ENCODE assay signal across 25 cellular contexts in genomic region chr1:169867012-169867679, GRCh38.
"Had no signal": no experiment of that assay in that cellular context is flagged by ENCODE, and none has a peak within 500 bp of the region (broad histone marks: within the 10 kb centered on the region; RNA-seq: fewer than 3 reads in every experiment).

No MANE protein-coding gene starts in this region.

- H3K9me3 ChIP-seq: adrenal gland, ascending aorta, esophagus squamous epithelium, gastrocnemius medialis, neutrophil, pancreas, psoas muscle, right atrium auricular region, thyroid gland, upper lobe of right lung had no signal

- H3K4me3 Mint-ChIP-seq: nephron; stimulated activated naive CD8-positive, alpha-beta T cell treated with anti-CD3 and anti-CD28 coated beads, Interleukin-15, Interleukin-2, amounts not matched to agents 100 ng/mL and 50 ng/mL, for 24 hours; WTC11 had no signal

- H3K4me1 Mint-ChIP-seq: nephron, WTC11 had no signal

- DNase-seq: activated CD8-positive, alpha-beta memory T cell treated with anti-CD3 and anti-CD28 coated beads for 24 hours; activated CD8-positive, alpha-beta memory T cell treated with anti-CD3 and anti-CD28 coated beads, Interleukin-2, amount 50 U/mL, for 4 hours; activated gamma-delta T cell; activated naive CD4-positive, alpha-beta T cell treated with anti-CD3 and anti-CD28 coated beads, Interleukin-2, amount 50 U/mL, for 16 hours; adrenal gland; brain microvascular endothelial cell; central memory CD4-positive, alpha-beta T cell; effector memory CD4-positive, alpha-beta T cell; esophagus squamous epithelium; gastrocnemius medialis; hippocampal formation; pancreas; psoas muscle; stimulated activated CD4-positive, alpha-beta T cell treated with anti-CD3 and anti-CD28 coated beads, Interleukin-4, amount 100 ng/mL, for 24 hours; substantia nigra; T-helper 1 cell; T-helper 9 cell; thyroid gland; upper lobe of right lung had no signal

- H3K27ac ChIP-seq: adrenal gland, ascending aorta, brain microvascular endothelial cell, esophagus squamous epithelium, gastrocnemius medialis, neutrophil, pancreas, psoas muscle, right atrium auricular region, thyroid gland, upper lobe of right lung had no signal

- ATAC-seq: gastrocnemius medialis, pancreas, psoas muscle, upper lobe of right lung, WTC11 had no signal

- H3K27me3 Mint-ChIP-seq: stimulated activated naive CD8-positive, alpha-beta T cell treated with anti-CD3 and anti-CD28 coated beads, Interleukin-15, Interleukin-2, amounts not matched to agents 100 ng/mL and 50 ng/mL, for 24 hours had no signal

- H3K4me3 ChIP-seq: adrenal gland, ascending aorta, esophagus squamous epithelium, gastrocnemius medialis, pancreas, psoas muscle, right atrium auricular region, thyroid gland, upper lobe of right lung had no signal

- H3K4me1 ChIP-seq: adrenal gland, ascending aorta, gastrocnemius medialis, pancreas, psoas muscle, right atrium auricular region, upper lobe of right lung had no signal

- H3K27me3 ChIP-seq: adrenal gland, ascending aorta, brain microvascular endothelial cell, esophagus squamous epithelium, gastrocnemius medialis, neutrophil, pancreas, right atrium auricular region, thyroid gland, upper lobe of right lung had no signal

- H3K27ac Mint-ChIP-seq: nephron; stimulated activated naive CD8-positive, alpha-beta T cell treated with anti-CD3 and anti-CD28 coated beads, Interleukin-15, Interleukin-2, amounts not matched to agents 100 ng/mL and 50 ng/mL, for 24 hours; WTC11 had no signal
